In the genomic region with DNA sequence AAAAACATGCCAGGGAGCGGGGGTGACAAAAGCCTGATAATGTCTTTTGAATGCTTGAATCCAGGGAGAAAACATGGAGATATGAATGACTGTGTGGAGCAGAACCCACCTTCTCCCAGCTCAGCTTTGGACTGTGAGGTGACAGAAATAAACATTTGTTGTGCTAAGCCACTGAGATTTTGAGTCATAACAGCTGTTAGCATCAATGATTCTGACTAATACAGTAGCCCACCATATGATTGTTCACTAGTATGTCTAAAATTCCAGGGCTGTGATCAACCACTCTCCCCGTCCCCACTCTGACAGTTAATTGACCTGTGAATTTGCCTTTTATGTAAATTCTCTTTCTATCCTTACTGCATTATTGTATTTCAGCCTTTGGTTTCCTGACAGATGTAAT, we compare ENCODE assay signal across 23 cellular contexts.
"Had no signal": no experiment of that assay in that cellular context is flagged by ENCODE, and none has a peak within 500 bp of the region (broad histone marks: within the 10 kb centered on the region; RNA-seq: fewer than 3 reads in every experiment).

No MANE protein-coding gene starts in this region.

- DNase-seq: activated CD4-positive, alpha-beta memory T cell treated with anti-CD3 and anti-CD28 coated beads, Interleukin-2, amount 10 ng/mL, durations not matched to agents 7 days and 5 days; activated CD4-positive, alpha-beta T cell treated with anti-CD3 and anti-CD28 coated beads for 4 hours; activated effector memory CD4-positive, alpha-beta T cell treated with Interleukin-2 at 50 U/mL for 16 hours; activated naive CD4-positive, alpha-beta T cell treated with anti-CD3 and anti-CD28 coated beads for 36 hours; activated naive CD8-positive, alpha-beta T cell treated with anti-CD3 and anti-CD28 coated beads, Interleukin-2, amount 10 ng/mL, durations not matched to agents 7 days and 5 days; activated T-cell treated with anti-CD3 and anti-CD28 coated beads, Interleukin-2, amount 50 U/mL, for 72 hours; amniotic stem cell; cerebellar nuclear complex; foreskin keratinocyte; left lung; naive thymus-derived CD8-positive, alpha-beta T cell; pancreas; psoas muscle; right cardiac atrium; stimulated activated CD4-positive, alpha-beta T cell treated with anti-CD3 and anti-CD28 coated beads, Interleukin-12 subunit alpha, Interleukin-12 subunit beta, amount 100 ng/mL, for 4 hours; stimulated activated CD4-positive, alpha-beta T cell treated with anti-CD3 and anti-CD28 coated beads, Interleukin-4, amount 100 ng/mL, for 4 hours; stomach; T-helper 9 cell had no signal

- ATAC-seq: foreskin keratinocyte; left lung; naive thymus-derived CD8-positive, alpha-beta T cell; pancreas; psoas muscle; right cardiac atrium; WTC11 had no signal

- H3K27ac ChIP-seq: coronary artery, foreskin keratinocyte, left lung, pancreas, psoas muscle, stomach, suprapubic skin, tibial nerve had no signal

- H3K27me3 ChIP-seq: foreskin keratinocyte, left lung, pancreas, stomach, suprapubic skin, tibial nerve had no signal

- FAIRE-seq: pancreas had no signal

- H3K27ac Mint-ChIP-seq: activated CD4-positive, alpha-beta memory T cell treated with anti-CD3 and anti-CD28 coated beads, Interleukin-2, amount 10 ng/mL, durations not matched to agents 7 days and 5 days; activated naive CD4-positive, alpha-beta T cell treated with anti-CD3 and anti-CD28 coated beads for 36 hours; activated naive CD8-positive, alpha-beta T cell treated with anti-CD3 and anti-CD28 coated beads, Interleukin-2, amount 10 ng/mL, durations not matched to agents 7 days and 5 days; activated T-cell treated with anti-CD3 and anti-CD28 coated beads, Interleukin-2, amount 50 U/mL, for 72 hours; WTC11 had no signal

- H3K4me3 ChIP-seq: coronary artery, left lung, lung, pancreas, psoas muscle, stomach, suprapubic skin, tibial nerve had no signal

- H3K9me3 Mint-ChIP-seq: activated CD4-positive, alpha-beta memory T cell treated with anti-CD3 and anti-CD28 coated beads, Interleukin-2, amount 10 ng/mL, durations not matched to agents 7 days and 5 days; activated naive CD4-positive, alpha-beta T cell treated with anti-CD3 and anti-CD28 coated beads for 36 hours; activated naive CD8-positive, alpha-beta T cell treated with anti-CD3 and anti-CD28 coated beads, Interleukin-2, amount 10 ng/mL, durations not matched to agents 7 days and 5 days; activated T-cell treated with anti-CD3 and anti-CD28 coated beads, Interleukin-2, amount 50 U/mL, for 72 hours; naive thymus-derived CD8-positive, alpha-beta T cell had no signal

- H3K4me3 Mint-ChIP-seq: activated CD4-positive, alpha-beta memory T cell treated with anti-CD3 and anti-CD28 coated beads, Interleukin-2, amount 10 ng/mL, durations not matched to agents 7 days and 5 days; activated naive CD4-positive, alpha-beta T cell treated with anti-CD3 and anti-CD28 coated beads for 36 hours; activated naive CD8-positive, alpha-beta T cell treated with anti-CD3 and anti-CD28 coated beads, Interleukin-2, amount 10 ng/mL, durations not matched to agents 7 days and 5 days; activated T-cell treated with anti-CD3 and anti-CD28 coated beads, Interleukin-2, amount 50 U/mL, for 72 hours; naive thymus-derived CD8-positive, alpha-beta T cell; WTC11 had no signal

- H3K36me3 ChIP-seq: left lung, pancreas, suprapubic skin had no signal

- H3K4me1 ChIP-seq: foreskin keratinocyte, left lung, pancreas, psoas muscle, stomach, suprapubic skin had no signal

- H3K9me3 ChIP-seq: left lung, pancreas, psoas muscle, stomach, suprapubic skin, tibial nerve had no signal

- H3K4me1 Mint-ChIP-seq: activated CD4-positive, alpha-beta memory T cell treated with anti-CD3 and anti-CD28 coated beads, Interleukin-2, amount 10 ng/mL, durations not matched to agents 7 days and 5 days; WTC11 had no signal

- H3K27me3 Mint-ChIP-seq: activated CD4-positive, alpha-beta memory T cell treated with anti-CD3 and anti-CD28 coated beads, Interleukin-2, amount 10 ng/mL, durations not matched to agents 7 days and 5 days; activated naive CD8-positive, alpha-beta T cell treated with anti-CD3 and anti-CD28 coated beads, Interleukin-2, amount 10 ng/mL, durations not matched to agents 7 days and 5 days; naive thymus-derived CD8-positive, alpha-beta T cell had no signal
